In the genomic region with DNA sequence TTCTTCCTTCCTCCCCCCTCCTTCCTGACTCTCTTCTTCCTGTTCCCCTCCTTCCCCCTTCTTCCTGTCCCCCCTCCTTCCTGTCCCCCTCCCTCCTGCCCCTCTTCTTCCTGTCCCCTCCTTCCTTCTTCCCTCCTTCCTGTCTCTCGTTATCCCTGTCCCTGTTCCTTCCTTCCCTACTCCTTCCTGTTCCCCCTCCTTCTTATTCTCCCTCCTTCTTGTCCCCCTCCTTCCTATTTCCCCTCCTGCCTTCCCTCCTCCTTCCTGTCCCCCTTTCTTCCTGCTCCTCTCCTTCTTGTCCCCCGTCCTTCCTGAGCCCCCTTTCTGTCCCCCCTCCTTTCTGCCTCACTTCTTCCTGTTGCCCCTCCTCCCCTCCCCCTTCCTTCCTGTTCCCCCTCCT, we compare ENCODE assay signal across 27 cellular contexts.
DNase-seq lines count a peak whose midpoint lies in the region; ATAC-seq and FAIRE-seq lines count a peak whose summit lies in the region.
"Had no signal": no experiment of that assay in that cellular context is flagged by ENCODE, and none has a peak within 500 bp of the region (broad histone marks: within the 10 kb centered on the region; RNA-seq: fewer than 3 reads in every experiment).

No MANE protein-coding gene starts in this region.

- peaks cover 18% of the 10 kb centered on the region for H3K9me3 Mint-ChIP-seq in activated CD4-positive, alpha-beta T cell treated with anti-CD3 and anti-CD28 coated beads, Interleukin-2, amount 10 ng/mL, durations not matched to agents 7 days and 5 days
- peaks cover 6% of the 10 kb centered on the region for H3K9me3 Mint-ChIP-seq in memory B cell
- H3K9me3 Mint-ChIP-seq: activated CD4-positive, alpha-beta memory T cell treated with anti-CD3 and anti-CD28 coated beads for 36 hours had no signal

- peaks cover 69% of the 10 kb centered on the region for H3K4me1 ChIP-seq in stomach smooth muscle (ENCODE audit: control insufficient read depth, insufficient read depth, low read length)

- H3K9ac ChIP-seq in stomach smooth muscle (ENCODE audit: low read length in 2 of 2), result peak overlapping the region in 1 of 2 donors; percentile 27

- ATAC-seq in memory B cell (ENCODE audit: low read depth), result no peak
- no peak for ATAC-seq in HG02571 (IDR thresholded peaks at IDR 0.05; ENCODE audit: unreplicated experiment)
- ATAC-seq: activated naive CD4-positive, alpha-beta T cell treated with anti-CD3 and anti-CD28 coated beads, Interleukin-2, amount 50 U/mL, for 72 hours had no signal

- no peak overlapping the region for H3K4me3 ChIP-seq in stomach smooth muscle (ENCODE audit: low read length in 2 of 2)
- H3K4me3 ChIP-seq: dorsolateral prefrontal cortex, ovary, Peyer's patch had no signal

- H3K36me3 Mint-ChIP-seq in activated CD4-positive, alpha-beta T cell treated with anti-CD3 and anti-CD28 coated beads, Interleukin-2, amount 10 ng/mL, durations not matched to agents 7 days and 5 days (ENCODE audit: low read depth), result no peaks in the 10 kb centered on the region
- no peaks in the 10 kb centered on the region for H3K36me3 Mint-ChIP-seq in memory B cell
- H3K36me3 Mint-ChIP-seq: activated CD4-positive, alpha-beta memory T cell treated with anti-CD3 and anti-CD28 coated beads for 36 hours; activated naive CD4-positive, alpha-beta T cell treated with anti-CD3 and anti-CD28 coated beads, Interleukin-2, amount 50 U/mL, for 72 hours had no signal

- no peaks in the 10 kb centered on the region for H3K9me3 ChIP-seq in stomach smooth muscle (ENCODE audit: control insufficient read depth in 2 of 2, low read length in 2 of 2)
- H3K9me3 ChIP-seq: ovary, Peyer's patch had no signal

- peak overlapping the region; percentile 99 for H3K27ac ChIP-seq in stomach smooth muscle (ENCODE audit: low read length)
- H3K27ac ChIP-seq: dorsolateral prefrontal cortex had no signal

- H3K4me3 Mint-ChIP-seq in activated CD4-positive, alpha-beta T cell treated with anti-CD3 and anti-CD28 coated beads, Interleukin-2, amount 10 ng/mL, durations not matched to agents 7 days and 5 days, result no peak overlapping the region
- H3K4me3 Mint-ChIP-seq in memory B cell, result no peak overlapping the region
- H3K4me3 Mint-ChIP-seq: activated CD4-positive, alpha-beta memory T cell treated with anti-CD3 and anti-CD28 coated beads for 36 hours; nephron progenitor cell had no signal

- no peaks in the 10 kb centered on the region for H3K27me3 Mint-ChIP-seq in activated CD4-positive, alpha-beta T cell treated with anti-CD3 and anti-CD28 coated beads, Interleukin-2, amount 10 ng/mL, durations not matched to agents 7 days and 5 days
- peaks cover 7% of the 10 kb centered on the region for H3K27me3 Mint-ChIP-seq in memory B cell
- H3K27me3 Mint-ChIP-seq: activated CD4-positive, alpha-beta memory T cell treated with anti-CD3 and anti-CD28 coated beads for 36 hours had no signal

- POLR2A ChIA-PET in activated CD4-positive, alpha-beta T cell treated with anti-CD3 and anti-CD28 coated beads, Interleukin-2, amount 10 ng/mL, durations not matched to agents 7 days and 5 days (lab: Charles Lee), result no interaction called here

- CTCF ChIA-PET in activated CD4-positive, alpha-beta T cell treated with anti-CD3 and anti-CD28 coated beads, Interleukin-2, amount 10 ng/mL, durations not matched to agents 7 days and 5 days (lab: Charles Lee), result no interaction called here

- no peak for FAIRE-seq in RCC 7860 (lab: Jason Lieb, UNC)
- FAIRE-seq: A204.1, GM19239 had no signal

- H3K27me3 ChIP-seq in stomach smooth muscle (ENCODE audit: control insufficient read depth in 1 of 2, insufficient read depth in 2 of 2, low read length in 2 of 2), result no peaks in the 10 kb centered on the region
- H3K27me3 ChIP-seq: dorsolateral prefrontal cortex, ovary, Peyer's patch had no signal

- peak overlapping the region; percentile 25 for H3K27ac Mint-ChIP-seq in activated CD4-positive, alpha-beta T cell treated with anti-CD3 and anti-CD28 coated beads, Interleukin-2, amount 10 ng/mL, durations not matched to agents 7 days and 5 days
- H3K27ac Mint-ChIP-seq in memory B cell, result peak overlapping the region; percentile 32

- peaks cover 7 to 9% of the 10 kb centered on the region in 2 donors for H3K36me3 ChIP-seq in stomach smooth muscle (ENCODE audit: control insufficient read depth in 2 of 2, insufficient read depth in 2 of 2, low read length in 2 of 2)
- H3K36me3 ChIP-seq: ovary, Peyer's patch had no signal

- H3K4me1 Mint-ChIP-seq in activated CD4-positive, alpha-beta T cell treated with anti-CD3 and anti-CD28 coated beads, Interleukin-2, amount 10 ng/mL, durations not matched to agents 7 days and 5 days, result no peaks in the 10 kb centered on the region
- H3K4me1 Mint-ChIP-seq in memory B cell, result peaks cover 3% of the 10 kb centered on the region

- no peak for DNase-seq in activated CD4-positive, alpha-beta T cell treated with anti-CD3 and anti-CD28 coated beads, Interleukin-2, amount 10 ng/mL, durations not matched to agents 7 days and 5 days
- no peak for DNase-seq in activated CD4-positive, alpha-beta T cell treated with anti-CD3 and anti-CD28 coated beads for 48 hours
- DNase-seq in NCI-H82 treated with DMSO at 0.1 percent for 48 hours (lab: John Stamatoyannopoulos, UW; ENCODE audit: unreplicated experiment) (peak; percentile 67), memory B cell (ENCODE audit: low spot score in 2 of 2) (no peak), RCC 7860 (ENCODE audit: low spot score) (no peak), cerebellar cortex (ENCODE audit: low spot score) (no peak)
- DNase-seq: activated CD4-positive, alpha-beta memory T cell treated with anti-CD3 and anti-CD28 coated beads for 36 hours; activated CD4-positive, CD25-positive, alpha-beta regulatory T cell; activated CD8-positive, alpha-beta memory T cell treated with anti-CD3 and anti-CD28 coated beads, Interleukin-2, amount 50 U/mL, for 4 hours; AML-193; central memory CD4-positive, alpha-beta T cell; dorsolateral prefrontal cortex; islet precursor cell; midbrain; NCI-H1105; NCI-H187 treated with DMSO at 0.1 percent for 48 hours; NCI-H526; nephron progenitor cell; Peyer's patch; SIG-M5; stimulated activated CD4-positive, alpha-beta T cell treated with anti-CD3 and anti-CD28 coated beads, Interleukin-2, amount 100 ng/mL, for 48 hours had no signal
